In genomic region chr4:175961604-175962003, GRCh38 we compare ENCODE assay signal across 17 cellular contexts.
DNase-seq lines count a peak whose midpoint lies in the region; ATAC-seq and TF ChIP-seq lines count a peak whose summit lies in the region.
"Had no signal": no experiment of that assay in that cellular context is flagged by ENCODE, and none has a peak within 500 bp of the region (broad histone marks: within the 10 kb centered on the region; RNA-seq: fewer than 3 reads in every experiment).

No MANE protein-coding gene starts in this region.

- H3K27ac ChIP-seq in thyroid gland: no peak overlapping the region

- no peak for TF ChIP-seq CTCF in thyroid gland (IDR thresholded peaks at IDR 0.05)

- TF ChIP-seq POLR2A in thyroid gland (IDR thresholded peaks at IDR 0.05): no peak

- DNase-seq in NCI-H128 (lab: John Stamatoyannopoulos, UW; ENCODE audit: unreplicated experiment) (no peak), Right ventricle myocardium inferior (ENCODE audit: missing footprints) (no peak), NCI-H1417 treated with DMSO at 0.1 percent for 48 hours (lab: John Stamatoyannopoulos, UW) (no peak), thyroid gland (no peak)
- DNase-seq: ACHN; activated T-cell treated with anti-CD3 and anti-CD28 coated beads, Interleukin-2, amount 50 U/mL, for 1 hour; effector CD8-positive, alpha-beta T cell; islet precursor cell; MV-4-11; natural killer cell; NCI-H446 treated with DMSO at 0.1 percent for 48 hours; SHP77; trophoblast cell had no signal

- intact Hi-C loops in Right ventricle myocardium inferior (cut with DNase I) (no loop called here), thyroid gland (cut with DNase I) (no loop called here)

- H3K4me1 ChIP-seq in thyroid gland: no peaks in the 10 kb centered on the region

- H3K9me3 ChIP-seq in thyroid gland: no peaks in the 10 kb centered on the region

- ATAC-seq in GM18498 (IDR thresholded peaks at IDR 0.05; ENCODE audit: unreplicated experiment): peak; percentile 77
- peak; percentile 78 for ATAC-seq in GM19455 (IDR thresholded peaks at IDR 0.05; ENCODE audit: unreplicated experiment)
- ATAC-seq in HG02763 (IDR thresholded peaks at IDR 0.05; ENCODE audit: unreplicated experiment): peak; percentile 86
- peak; percentile 98 for ATAC-seq in HG03378 (IDR thresholded peaks at IDR 0.05; ENCODE audit: unreplicated experiment)
- no peak for ATAC-seq in Right ventricle myocardium inferior
- ATAC-seq: natural killer cell had no signal

- no peaks in the 10 kb centered on the region for H3K36me3 ChIP-seq in thyroid gland

- WGBS in thyroid gland, 2 donors: 55 to 65% methylated on average over 4 of the region's 4 CpGs

- H3K27me3 ChIP-seq in thyroid gland: no peaks in the 10 kb centered on the region

- H3K4me3 ChIP-seq in thyroid gland (replicated peaks in 1 of 3): no peak overlapping the region
